ENCODE assay signal across 8 cellular contexts in the genomic region with DNA sequence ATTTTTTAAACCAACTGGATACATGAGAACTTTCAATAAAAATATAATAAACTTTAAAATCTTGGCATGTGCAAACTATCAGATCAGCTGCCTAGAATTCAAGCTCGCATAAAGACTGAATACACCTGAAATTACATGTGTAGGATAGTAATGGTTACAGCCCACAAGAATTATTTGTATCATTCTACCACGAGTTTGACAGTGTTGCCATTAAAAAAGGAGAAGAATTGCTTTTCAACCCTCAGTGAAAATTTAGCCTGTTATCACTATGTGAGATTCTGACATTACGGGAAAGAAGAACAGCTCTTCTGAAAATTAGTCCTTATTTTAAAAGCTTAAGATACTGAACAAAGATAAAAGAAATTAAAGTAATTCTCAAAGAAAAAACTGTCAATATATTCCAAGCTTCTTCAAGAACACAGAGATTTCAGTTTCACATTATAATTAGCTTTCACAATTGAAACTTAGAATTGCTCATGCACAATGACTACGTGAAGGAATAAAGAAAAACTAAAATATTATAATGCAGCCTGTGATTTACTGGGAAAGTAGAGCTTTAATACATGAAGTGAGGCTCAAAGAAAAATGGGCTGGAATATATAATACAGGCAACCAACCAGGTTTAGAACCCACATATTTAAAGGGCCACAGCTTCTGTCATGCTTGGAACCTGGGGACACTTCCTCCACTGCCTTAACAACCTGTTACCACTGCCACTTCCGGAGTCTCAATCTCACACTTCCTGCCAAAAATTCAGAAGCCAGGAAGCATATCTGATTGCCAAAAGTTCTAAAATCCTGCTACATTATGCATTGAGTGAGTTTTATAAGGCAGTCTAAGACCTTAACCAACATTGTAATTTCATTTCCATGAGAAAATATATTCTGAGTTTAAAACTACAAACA. TPM values are rescaled to one million over a fixed set of nuclear protein-coding genes. Genes with fewer than 3 reads are reported as not detected.
A peak's percentile ranks its signal among the peaks of the same experiment; 100 is the strongest.
DNase-seq lines count a peak whose midpoint lies in the region; ATAC-seq and TF ChIP-seq lines count a peak whose summit lies in the region.

No MANE protein-coding gene starts in this region.

- no peak for TF ChIP-seq CTCF in type B pancreatic cell (conservative IDR thresholded peaks at IDR 0.05)

- peak overlapping the region; percentile 79 for H3K27ac ChIP-seq in CD4-positive, CD25-positive, alpha-beta regulatory T cell (ENCODE audit: insufficient read depth, low read length, poor library complexity, severe bottlenecking)

- peaks cover 13% of the 10 kb centered on the region for H3K36me3 Mint-ChIP-seq in CD4-positive, CD25-positive, alpha-beta regulatory T cell
- H3K36me3 Mint-ChIP-seq in type B pancreatic cell: no peaks in the 10 kb centered on the region

- DNase-seq in CD4-positive, CD25-positive, alpha-beta regulatory T cell: peak; percentile 14 to 88 (median 66)
- DNase-seq in activated gamma-delta T cell treated with anti-CD3 and anti-CD28 coated beads, Interleukin-2, amount 50 U/mL, for 16 hours (ENCODE audit: low read depth): peak; percentile 16
- DNase-seq in NCI-H1694 treated with DMSO at 0.1 percent for 48 hours (lab: John Stamatoyannopoulos, UW): no peak
- no peak for DNase-seq in type B pancreatic cell (ENCODE audit: extremely low spot score, unreplicated experiment)
- no peak for DNase-seq in cerebellum (ENCODE audit: low spot score)
- DNase-seq in HCEC 1CT: no peak

- H3K27ac Mint-ChIP-seq in CD4-positive, CD25-positive, alpha-beta regulatory T cell: peak overlapping the region; percentile 91 to 95 (median 91)
- H3K27ac Mint-ChIP-seq in type B pancreatic cell: no peak overlapping the region

- peak overlapping the region; percentile 47 to 80 (median 76) for H3K4me3 Mint-ChIP-seq in CD4-positive, CD25-positive, alpha-beta regulatory T cell
- no peak overlapping the region for H3K4me3 Mint-ChIP-seq in type B pancreatic cell

- H3K27me3 Mint-ChIP-seq in CD4-positive, CD25-positive, alpha-beta regulatory T cell: no peaks in the 10 kb centered on the region
- peaks cover 4% of the 10 kb centered on the region for H3K27me3 Mint-ChIP-seq in type B pancreatic cell

- ATAC-seq in CD4-positive, CD25-positive, alpha-beta regulatory T cell (ENCODE audit: low read depth in 2 of 2): peak; percentile 91 to 95
- peak; percentile 95 for ATAC-seq in GM19438 (IDR thresholded peaks at IDR 0.05; ENCODE audit: low read depth, unreplicated experiment)
- ATAC-seq in HG03342 (IDR thresholded peaks at IDR 0.05; ENCODE audit: unreplicated experiment): peak; percentile 98

- H3K4me3 ChIP-seq in CD4-positive, CD25-positive, alpha-beta regulatory T cell (ENCODE audit: low read depth, low read length): peak overlapping the region; percentile 81

- peaks cover 0 to 2% (median 0%) of the 10 kb centered on the region in 7 donors for H3K9me3 Mint-ChIP-seq in CD4-positive, CD25-positive, alpha-beta regulatory T cell
- no peaks in the 10 kb centered on the region for H3K9me3 Mint-ChIP-seq in type B pancreatic cell

- no peaks in the 10 kb centered on the region for H3K27me3 ChIP-seq in CD4-positive, CD25-positive, alpha-beta regulatory T cell (ENCODE audit: control insufficient read depth, insufficient read depth, low read length)

- peaks cover 41 to 75% (median 60%) of the 10 kb centered on the region in 4 donors for H3K4me1 Mint-ChIP-seq in CD4-positive, CD25-positive, alpha-beta regulatory T cell
- H3K4me1 Mint-ChIP-seq in type B pancreatic cell (ENCODE audit: unreplicated experiment): no peaks in the 10 kb centered on the region

- H3K9me3 ChIP-seq in CD4-positive, CD25-positive, alpha-beta regulatory T cell (ENCODE audit: control insufficient read depth in 2 of 2, low read length in 2 of 2): no peaks in the 10 kb centered on the region

- no peaks in the 10 kb centered on the region for H3K36me3 ChIP-seq in CD4-positive, CD25-positive, alpha-beta regulatory T cell (ENCODE audit: control insufficient read depth, insufficient read depth, low read length)

- H3K4me1 ChIP-seq in CD4-positive, CD25-positive, alpha-beta regulatory T cell (ENCODE audit: control insufficient read depth, insufficient read depth, low read length, poor library complexity, severe bottlenecking): peaks cover 42% of the 10 kb centered on the region

RNA-seq across cellular contexts. Expression of gene TPK1, which starts 23.2 kb away (rescaled TPM):
- total RNA-seq in CD4-positive, CD25-positive, alpha-beta regulatory T cell: 38.8 TPM
- polyA plus RNA-seq in CD4-positive, CD25-positive, alpha-beta regulatory T cell: 10 to 100 TPM; 30.5 to 32.5 (median 31.5) TPM
- total RNA-seq in type B pancreatic cell (ENCODE audit: low replicate concordance): 2.5 and 3.2 TPM in 2 replicates
- 8.0 TPM for total RNA-seq in cerebellum

Comparison
In these comparisons a context has a peak if more than half of its experiments do, and no peak if none do; other contexts are left out.
1. DNase-seq: peak in CD4-positive, CD25-positive, alpha-beta regulatory T cell (3 of 3) and activated gamma-delta T cell treated with anti-CD3 and anti-CD28 coated beads, Interleukin-2, amount 50 U/mL, for 16 hours (single experiment); none in NCI-H1694 treated with DMSO at 0.1 percent for 48 hours (single experiment), type B pancreatic cell (single experiment), cerebellum (single experiment) and HCEC 1CT (single experiment).
2. Peak in every context shown above with its lines, with median percentiles within 50 percentile points of each other: ATAC-seq.